In genomic region chr3:111070772-111071256, GRCh38 we compare ENCODE assay signal across 8 cellular contexts. TPM values are rescaled to one million over a fixed set of nuclear protein-coding genes. Genes with fewer than 3 reads are reported as not detected.
DNase-seq lines count a peak whose midpoint lies in the region; ATAC-seq, FAIRE-seq and TF ChIP-seq lines count a peak whose summit lies in the region.

No MANE protein-coding gene starts in this region.

- no peak; the same call in 1 of the 2 replicates for TF ChIP-seq POLR2A in A549 (IDR thresholded peaks at IDR 0.05; ENCODE audit: low read length)

- H3K27ac ChIP-seq in A549 (peak overlapping the region; percentile 97 to 98), GM23248 (peak overlapping the region; percentile 79), colonic mucosa (peak overlapping the region; percentile 95), lung (ENCODE audit: low read depth in 1 of 2, low read length in 1 of 2) (peak overlapping the region; percentile 56 to 73), temporal lobe (ENCODE audit: low read depth, low read length) (peak overlapping the region; percentile 90)

- H3K9ac ChIP-seq in GM23248, result peak overlapping the region; percentile 89
- peak overlapping the region; percentile 64 to 90 for H3K9ac ChIP-seq in colonic mucosa (ENCODE audit: low read depth in 2 of 2, low read length in 2 of 2)

- 1% methylated on average over 23 of the region's 23 CpGs for WGBS in A549 (ENCODE audit: missing lambda C conversion rate)
- WGBS in GM23248 (ENCODE audit: low coverage in 1 of 2, low lambda C conversion rate in 2 of 2, missing lambda C conversion rate in 2 of 2), 2 experiments, result 1% methylated on average over 23 of the region's 23 CpGs
- 0 to 1% methylated on average over 22 to 23 of the region's 23 CpGs for WGBS in lung, 2 donors

- H2AFZ ChIP-seq in GM23248, result peak overlapping the region; percentile 90

- no peak for TF ChIP-seq RAD21 in A549 (conservative IDR thresholded peaks at IDR 0.05 in 1 of 2, IDR thresholded peaks at IDR 0.05 in 1 of 2)

- peaks cover 32% of the 10 kb centered on the region for H3K4me1 ChIP-seq in A549
- peaks cover 8% of the 10 kb centered on the region for H3K4me1 ChIP-seq in GM23248 (ENCODE audit: insufficient read depth)
- no peaks in the 10 kb centered on the region for H3K4me1 ChIP-seq in colonic mucosa
- H3K4me1 ChIP-seq in lung (ENCODE audit: control insufficient read depth in 2 of 2, insufficient read depth in 2 of 2, low read length in 2 of 2), result peaks cover 0 to 4% of the 10 kb centered on the region in 2 donors

- peak; percentile 73 to 81 for ATAC-seq in A549
- ATAC-seq in SK-N-SH treated with all-trans-retinoic acid at 6 μM for 48 hours, result peak; percentile 80
- ATAC-seq in lung (ENCODE audit: insufficient read depth, low FRiP score), result peak; percentile 17

- H3K4me3 ChIP-seq in A549 (peak overlapping the region; percentile 93), GM23248 (peak overlapping the region; percentile 95), colonic mucosa (peak overlapping the region; percentile 90), lung (peak overlapping the region; percentile 41)

- H3K4me2 ChIP-seq in A549 (peak overlapping the region; percentile 89), GM23248 (ENCODE audit: unreplicated experiment) (peak overlapping the region; percentile 87)

- H3K27me3 ChIP-seq in GM23248 (replicated peaks; ENCODE audit: insufficient read depth) (no peaks in the 10 kb centered on the region), colonic mucosa (no peaks in the 10 kb centered on the region), lung (ENCODE audit: control insufficient read depth, insufficient read depth) (no peaks in the 10 kb centered on the region)

- H3K9me2 ChIP-seq in GM23248 (ENCODE audit: insufficient read depth), result no peaks in the 10 kb centered on the region

- peaks cover 11% of the 10 kb centered on the region for H3F3A ChIP-seq in GM23248 (ENCODE audit: insufficient read depth)

- no peaks in the 10 kb centered on the region for H3K36me3 ChIP-seq in GM23248 (ENCODE audit: low read depth)
- no peaks in the 10 kb centered on the region for H3K36me3 ChIP-seq in colonic mucosa
- no peaks in the 10 kb centered on the region for H3K36me3 ChIP-seq in lung (ENCODE audit: control insufficient read depth in 2 of 2, insufficient read depth in 2 of 2, low read length in 2 of 2)

- no peaks in the 10 kb centered on the region for H4K20me1 ChIP-seq in GM23248 (ENCODE audit: insufficient read depth)

- H3K9me3 ChIP-seq in A549, result no peaks in the 10 kb centered on the region
- H3K9me3 ChIP-seq in GM23248 (ENCODE audit: low read depth), result no peaks in the 10 kb centered on the region
- H3K9me3 ChIP-seq in colonic mucosa, result no peaks in the 10 kb centered on the region
- H3K9me3 ChIP-seq in lung (ENCODE audit: control insufficient read depth in 2 of 2, insufficient read depth in 1 of 2, low read length in 1 of 2), result no peaks in the 10 kb centered on the region

- POLR2A ChIA-PET in A549 (lab: Yijun Ruan, JAX), result no interaction called here

- intact Hi-C loops in colonic mucosa (cut with DNase I), result no loop called here

- TF ChIP-seq EP300 in A549 (IDR thresholded peaks at IDR 0.05), result no peak

- CTCF ChIA-PET in A549 (lab: Yijun Ruan, JAX), result no interaction called here

- TF ChIP-seq CTCF in A549 (IDR thresholded peaks at IDR 0.05), result no peak
- no peak for TF ChIP-seq CTCF in colonic mucosa (IDR thresholded peaks at IDR 0.05)
- no peak for TF ChIP-seq CTCF in lung (IDR thresholded peaks at IDR 0.05; ENCODE audit: control extremely low read depth, extremely low read depth)

- no peak for FAIRE-seq in A549 (lab: Jason Lieb, UNC)

- DNase-seq in A549 (ENCODE audit: low read depth in 1 of 2, low spot score in 1 of 2) (peak in 1 of 2 experiments; percentile 46), GM23248 (peak; percentile 90), colonic mucosa (no peak), lung (ENCODE audit: low spot score) (no peak), kidney tubule cell (ENCODE audit: low spot score) (no peak), iPS-NIHi11 (ENCODE audit: low spot score) (no peak)

- in situ Hi-C loops in GM23248 (cut with MboI), result loop anchor here (25.0 kb wide), 1 partner anchor 1334 kb away; no protein-coding TSS in a partner anchor

- peaks cover 52% of the 10 kb centered on the region for H3K79me2 ChIP-seq in GM23248 (ENCODE audit: insufficient read depth)

TF ChIP-seq in A549, 52 proteins besides CTCF, POLR2A, EP300 and RAD21:
- no peak for TF ChIP-seq HDAC2 (IDR thresholded peaks at IDR 0.05)
- no peak for TF ChIP-seq JUNB (IDR thresholded peaks at IDR 0.05)
- TF ChIP-seq FOXS1 (CRISPR knock-in tag; IDR thresholded peaks at IDR 0.05), result no peak
- TF ChIP-seq PBX3 (IDR thresholded peaks at IDR 0.05), result no peak
- no peak for TF ChIP-seq KDM5A (IDR thresholded peaks at IDR 0.05)

TF ChIP-seq in SK-N-SH treated with all-trans-retinoic acid at 6 μM for 48 hours, 23 proteins besides CTCF, POLR2A, EP300 and RAD21:
- TF ChIP-seq CSDC2 (CRISPR knock-in tag; IDR thresholded peaks at IDR 0.05), result no peak
- TF ChIP-seq PPARA (CRISPR knock-in tag; IDR thresholded peaks at IDR 0.05; ENCODE audit: borderline replicate concordance), result no peak
- no peak for TF ChIP-seq PATZ1 (CRISPR knock-in tag; IDR thresholded peaks at IDR 0.05; ENCODE audit: borderline replicate concordance)
- TF ChIP-seq OSR1 (CRISPR knock-in tag; IDR thresholded peaks at IDR 0.05), result no peak
- TF ChIP-seq POU6F1 (CRISPR knock-in tag; IDR thresholded peaks at IDR 0.05; ENCODE audit: borderline replicate concordance, low read depth), result no peak
- TF ChIP-seq ESRRG (CRISPR knock-in tag; IDR thresholded peaks at IDR 0.05), result no peak
- TF ChIP-seq CSRNP3 (CRISPR knock-in tag; IDR thresholded peaks at IDR 0.05), result no peak
- no peak for TF ChIP-seq ZC3H10 (CRISPR knock-in tag; IDR thresholded peaks at IDR 0.05)
- no peak for TF ChIP-seq TOX (CRISPR knock-in tag; IDR thresholded peaks at IDR 0.05; ENCODE audit: borderline replicate concordance)
- TF ChIP-seq SNAI2 (CRISPR knock-in tag; IDR thresholded peaks at IDR 0.05), result no peak
- TF ChIP-seq GLIS3 (CRISPR knock-in tag; IDR thresholded peaks at IDR 0.05), result no peak
- no peak for TF ChIP-seq ZNF565 (CRISPR knock-in tag; conservative IDR thresholded peaks at IDR 0.05; ENCODE audit: low read depth)
- no peak for TF ChIP-seq ZNF8 (CRISPR knock-in tag; IDR thresholded peaks at IDR 0.05)
- TF ChIP-seq ZFP30 (CRISPR knock-in tag; IDR thresholded peaks at IDR 0.05), result no peak

RNA-seq across cellular contexts. Expression of gene NECTIN3, which starts 0.8 kb away (rescaled TPM):
- polyA plus RNA-seq in A549 (2011; rRNA removed) (36.6 and 38.4 TPM in 2 replicates), A549 (2017; fragmentation: RNase III; extraction: RNeasy Plus Mini Kit Qiagen cat#74134 plus additional on column Dnase treatment) (28.3 to 33.2 TPM (median 29.8 TPM) in 3 replicates), GM23248 (2016; fragmentation: Nextera tagmentation; extraction: Ambion mirVana) (11.1 and 11.7 TPM in 2 replicates), lung (1 to 10 TPM; 3.9 to 4.5 TPM)
- 5.4 and 7.8 TPM in 2 replicates for polyA plus RNA-seq in A549 (2012; cell fraction: cytosol; rRNA removed)
- polyA plus RNA-seq in A549 (2012; cell fraction: nucleus; rRNA removed), result 4.1 and 5.1 TPM in 2 replicates
- polyA minus RNA-seq in A549 (2011; rRNA and poly(A)+ RNA removed), result 33.9 and 34.1 TPM in 2 replicates
- total RNA-seq in GM23248 (2014; rRNA removed; shearing (Covaris generic)), result 111 and 125 TPM in 2 replicates
- total RNA-seq in colonic mucosa (10 to 100 TPM; 46.8 to 47.4 TPM), lung (10 to 100 TPM; 20.1 to 43.2 TPM), temporal lobe (134 TPM)

Comparison
In these comparisons a context has a peak if more than half of its experiments do, and no peak if none do; other contexts are left out.
1. ATAC-seq: peak in every context shown above with its lines; median percentile 80 in SK-N-SH treated with all-trans-retinoic acid at 6 μM for 48 hours; 77 in A549; 17 in lung.
2. H3K4me3 ChIP-seq: peak in every context shown above with its lines; median percentile 95 in GM23248; 93 in A549; 90 in colonic mucosa; 41 in lung.